In the genomic region with DNA sequence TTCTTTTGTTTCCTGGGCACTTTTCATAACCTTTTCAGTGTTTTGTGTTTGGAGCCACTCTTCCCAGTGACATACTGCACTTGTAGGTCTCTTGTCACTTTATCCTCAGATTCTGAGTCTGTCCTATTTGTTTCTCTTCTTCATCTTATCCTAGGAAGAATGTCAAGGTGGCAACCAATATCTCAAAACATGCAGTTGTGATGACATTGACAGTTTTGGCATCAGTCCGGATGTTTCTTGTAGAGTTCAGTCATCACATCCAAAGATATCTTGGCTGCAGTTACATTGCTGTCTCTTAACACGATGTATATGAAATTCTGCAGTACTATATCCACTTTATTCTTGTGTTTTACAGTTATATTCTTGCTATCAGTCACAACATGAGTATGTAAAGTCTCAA, we compare ENCODE assay signal across 1 cellular context.
TF ChIP-seq lines count a peak whose summit lies in the region.

No MANE protein-coding gene starts in this region.

TF ChIP-seq in HepG2, 621 proteins besides CTCF, POLR2A, EP300 and RAD21:
- TF ChIP-seq MAFF (IDR thresholded peaks at IDR 0.05; ENCODE audit: low read depth, low read length) = 0 out of 2 replicates have a peak, but pooled peaks have one; percentile 23
- no peak for TF ChIP-seq STAG1 (CRISPR knock-in tag; IDR thresholded peaks at IDR 0.05)
- TF ChIP-seq KDM5A (IDR thresholded peaks at IDR 0.05; ENCODE audit: borderline replicate concordance, low read length) = no peak
- TF ChIP-seq MAFK (conservative IDR thresholded peaks at IDR 0.05 in 1 of 2, IDR thresholded peaks at IDR 0.05 in 1 of 2; ENCODE audit: low read length in 2 of 2) = peak in 1 of 2 experiments; percentile 53; a peak in 2 of 4 replicates
